20 cellular contexts compared by ENCODE assay signal in genomic region chr12:106197906-106198623, GRCh38. TPM values are rescaled to one million over a fixed set of nuclear protein-coding genes. Genes with fewer than 3 reads are reported as not detected.
A peak's percentile ranks its signal among the peaks of the same experiment; 100 is the strongest.
DNase-seq lines count a peak whose midpoint lies in the region; ATAC-seq and TF ChIP-seq lines count a peak whose summit lies in the region.
"Had no signal": no experiment of that assay in that cellular context is flagged by ENCODE, and none has a peak within 500 bp of the region (broad histone marks: within the 10 kb centered on the region; RNA-seq: fewer than 3 reads in every experiment).

No MANE protein-coding gene starts in this region.

- H3K36me3 ChIP-seq in suprapubic skin = no peaks in the 10 kb centered on the region
- H3K36me3 ChIP-seq: Peyer's patch, SJSA1 had no signal

- TF ChIP-seq POLR2A in suprapubic skin (IDR thresholded peaks at IDR 0.05) = no peak

- no peaks in the 10 kb centered on the region for H3K27me3 ChIP-seq in suprapubic skin
- H3K27me3 ChIP-seq: Peyer's patch, SJSA1 had no signal

- DNase-seq in EH (ENCODE audit: low read depth) (peak; percentile 60), RPMI7951 (ENCODE audit: low read depth) (peak; percentile 52), left ventricle myocardium superior (no peak), suprapubic skin (ENCODE audit: low spot score in 2 of 2) (no peak), NCI-H2029 (lab: John Stamatoyannopoulos, UW) (no peak), NCI-H774 (lab: John Stamatoyannopoulos, UW) (no peak)
- DNase-seq in activated CD4-positive, alpha-beta T cell treated with anti-CD3 and anti-CD28 coated beads for 1 hour = no peak
- DNase-seq: activated CD4-positive, CD25-positive, alpha-beta regulatory T cell treated with anti-CD3 and anti-CD28 coated beads, Interleukin-2, amount 50 U/mL, for 72 hours; activated CD8-positive, alpha-beta T cell treated with anti-CD3 and anti-CD28 coated beads, Interleukin-2, amount 10 ng/mL, durations not matched to agents 7 days and 5 days; activated gamma-delta T cell; activated T-cell treated with anti-CD3 and anti-CD28 coated beads, Interleukin-2, amount 50 U/mL, for 1 hour; CD4-positive, alpha-beta T cell; DMS153; effector CD8-positive, alpha-beta T cell; erythroblast; kidney; NCI-H1436 treated with DMSO at 0.1 percent for 48 hours; NCI-H524; Peyer's patch had no signal

- ATAC-seq in left ventricle myocardium superior = peak; percentile 66
- ATAC-seq: activated CD8-positive, alpha-beta T cell treated with anti-CD3 and anti-CD28 coated beads, Interleukin-2, amount 10 ng/mL, durations not matched to agents 7 days and 5 days had no signal

- intact Hi-C loops in left ventricle myocardium superior (cut with micrococcal nuclease) = no loop called here

- H3K4me3 ChIP-seq in suprapubic skin = no peak overlapping the region
- H3K4me3 ChIP-seq: Peyer's patch, SJSA1 had no signal

- no peak for TF ChIP-seq EP300 in suprapubic skin (IDR thresholded peaks at IDR 0.05)

- H3K9me3 ChIP-seq in suprapubic skin = no peaks in the 10 kb centered on the region
- H3K9me3 ChIP-seq: Peyer's patch, SJSA1 had no signal

- H3K27ac ChIP-seq in suprapubic skin = peak overlapping the region; percentile 31
- H3K27ac ChIP-seq: Peyer's patch, SJSA1 had no signal

- no peak for TF ChIP-seq CTCF in suprapubic skin (IDR thresholded peaks at IDR 0.05)

- H3K4me1 ChIP-seq in suprapubic skin = peaks cover 15% of the 10 kb centered on the region
- H3K4me1 ChIP-seq: SJSA1 had no signal

- WGBS in suprapubic skin = 66% methylated on average over 8 of the region's 8 CpGs

RNA-seq across cellular contexts. Expression of gene CKAP4, which starts 49.8 kb away (rescaled TPM):
- 61.0 and 67.1 TPM in 2 replicates for total RNA-seq in RPMI7951 (2014; rRNA removed; shearing (Covaris generic))
- total RNA-seq in left ventricle myocardium superior (37.5 TPM), suprapubic skin (10 to 100 TPM; 38.5 to 75.3 (median 58.7) TPM)

RNA-seq across cellular contexts. Expression of gene NUAK1, which starts 59.3 kb away (rescaled TPM):
- total RNA-seq in RPMI7951 (2014; rRNA removed; shearing (Covaris generic)) = 6.9 and 7.0 TPM in 2 replicates
- total RNA-seq in left ventricle myocardium superior (38.8 TPM), suprapubic skin (10 to 100 TPM; 22.6 to 44.3 (median 38.4) TPM)
- total RNA-seq: activated CD8-positive, alpha-beta T cell treated with anti-CD3 and anti-CD28 coated beads, Interleukin-2, amount 10 ng/mL, durations not matched to agents 7 days and 5 days had no signal

Comparison
In these comparisons a context has a peak if more than half of its experiments do, and no peak if none do; other contexts are left out.
1. DNase-seq: peak in EH (single experiment) and RPMI7951 (single experiment); none in left ventricle myocardium superior (single experiment), suprapubic skin (0 of 2), NCI-H2029 (single experiment), activated CD4-positive, alpha-beta T cell treated with anti-CD3 and anti-CD28 coated beads for 1 hour (single experiment) and NCI-H774 (single experiment).